Comparison of ENCODE assay signal across 4 cellular contexts in genomic region chr12:131636940-131637750, GRCh38.
A peak's percentile ranks its signal among the peaks of the same experiment; 100 is the strongest.
TF ChIP-seq lines count a peak whose summit lies in the region.

No MANE protein-coding gene starts in this region.

TF ChIP-seq in A549, 52 proteins besides CTCF, POLR2A, EP300 and RAD21:
- TF ChIP-seq, protein P1, sequence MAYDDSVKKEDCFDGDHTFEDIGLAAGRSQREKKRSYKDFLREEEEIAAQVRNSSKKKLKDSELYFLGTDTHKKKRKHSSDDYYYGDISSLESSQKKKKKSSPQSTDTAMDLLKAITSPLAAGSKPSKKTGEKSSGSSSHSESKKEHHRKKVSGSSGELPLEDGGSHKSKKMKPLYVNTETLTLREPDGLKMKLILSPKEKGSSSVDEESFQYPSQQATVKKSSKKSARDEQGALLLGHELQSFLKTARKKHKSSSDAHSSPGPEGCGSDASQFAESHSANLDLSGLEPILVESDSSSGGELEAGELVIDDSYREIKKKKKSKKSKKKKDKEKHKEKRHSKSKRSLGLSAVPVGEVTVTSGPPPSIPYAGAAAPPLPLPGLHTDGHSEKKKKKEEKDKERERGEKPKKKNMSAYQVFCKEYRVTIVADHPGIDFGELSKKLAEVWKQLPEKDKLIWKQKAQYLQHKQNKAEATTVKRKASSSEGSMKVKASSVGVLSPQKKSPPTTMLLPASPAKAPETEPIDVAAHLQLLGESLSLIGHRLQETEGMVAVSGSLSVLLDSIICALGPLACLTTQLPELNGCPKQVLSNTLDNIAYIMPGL (CRISPR knock-in tag; IDR thresholded peaks at IDR 0.05; ENCODE audit: borderline replicate concordance), result no peak
- TF ChIP-seq MAFK (IDR thresholded peaks at IDR 0.05; ENCODE audit: partially characterized antibody), result peak; percentile 60

TF ChIP-seq in IMR-90, 13 proteins besides CTCF, POLR2A, EP300 and RAD21:
- no peak for TF ChIP-seq USF2 (IDR thresholded peaks at IDR 0.05; ENCODE audit: low read depth, low read length)
- no peak for TF ChIP-seq RCOR1 (IDR thresholded peaks at IDR 0.05; ENCODE audit: insufficient replicate concordance, low read length)
- no peak for TF ChIP-seq FOS (IDR thresholded peaks at IDR 0.05; ENCODE audit: low read depth, low read length)
- no peak for TF ChIP-seq SMC3 (IDR thresholded peaks at IDR 0.05; ENCODE audit: low read depth, low read length)
- TF ChIP-seq MAFK (IDR thresholded peaks at IDR 0.05; ENCODE audit: low read depth, low read length), result peak; percentile 45
- no peak for TF ChIP-seq CHD1 (IDR thresholded peaks at IDR 0.05; ENCODE audit: low read depth, low read length)
- no peak for TF ChIP-seq CEBPB (IDR thresholded peaks at IDR 0.05; ENCODE audit: low read depth, low read length)
TF ChIP-seq in IMR-90: peak in this region for 1.

TF ChIP-seq in H1, 55 proteins besides CTCF, POLR2A, EP300 and RAD21:
- TF ChIP-seq GABPA (IDR thresholded peaks at IDR 0.05; ENCODE audit: borderline replicate concordance, insufficient read depth, low read length) (no peak), E2F6 (IDR thresholded peaks at IDR 0.05) (no peak), HDAC2 (IDR thresholded peaks at IDR 0.05; ENCODE audit: borderline replicate concordance in 1 of 2, low read depth in 2 of 2, low read length in 2 of 2) (no peak), CTBP2 (IDR thresholded peaks at IDR 0.05; ENCODE audit: borderline replicate concordance, insufficient read depth, insufficient read length, low read length) (no peak), HDAC6 (IDR thresholded peaks at IDR 0.05; ENCODE audit: low read depth, low read length) (no peak), RNF2 (IDR thresholded peaks at IDR 0.05; ENCODE audit: borderline replicate concordance, low read depth, low read length, missing control alignments, poor library complexity, severe bottlenecking) (no peak), RBBP5 (IDR thresholded peaks at IDR 0.05; ENCODE audit: borderline replicate concordance, low read depth, low read length) (no peak), CHD1 (IDR thresholded peaks at IDR 0.05; ENCODE audit: low read depth, low read length) (no peak), SIRT6 (IDR thresholded peaks at IDR 0.05; ENCODE audit: low read length) (no peak), SP2 (IDR thresholded peaks at IDR 0.05; ENCODE audit: low read length) (no peak), SRF (IDR thresholded peaks at IDR 0.05; ENCODE audit: low read depth, low read length) (no peak)

TF ChIP-seq in GM23338, 12 proteins besides CTCF, POLR2A, EP300 and RAD21:
- TF ChIP-seq ZNF114 (CRISPR knock-in tag; IDR thresholded peaks at IDR 0.05), result no peak
- no peak for TF ChIP-seq POLR2AphosphoS5 (IDR thresholded peaks at IDR 0.05; ENCODE audit: low read depth)
- no peak for TF ChIP-seq EZH2 (IDR thresholded peaks at IDR 0.05; ENCODE audit: low read depth, unreplicated experiment)
- no peak for TF ChIP-seq CREB1 (CRISPR knock-in tag; IDR thresholded peaks at IDR 0.05; ENCODE audit: low read depth)
- TF ChIP-seq ZNF331 (CRISPR knock-in tag; IDR thresholded peaks at IDR 0.05; ENCODE audit: low read depth), result no peak
- TF ChIP-seq NANOG (IDR thresholded peaks at IDR 0.05; ENCODE audit: borderline replicate concordance), result no peak
- no peak for TF ChIP-seq EZH2phosphoT487 (IDR thresholded peaks at IDR 0.05; ENCODE audit: unreplicated experiment)
- TF ChIP-seq, protein P2, sequence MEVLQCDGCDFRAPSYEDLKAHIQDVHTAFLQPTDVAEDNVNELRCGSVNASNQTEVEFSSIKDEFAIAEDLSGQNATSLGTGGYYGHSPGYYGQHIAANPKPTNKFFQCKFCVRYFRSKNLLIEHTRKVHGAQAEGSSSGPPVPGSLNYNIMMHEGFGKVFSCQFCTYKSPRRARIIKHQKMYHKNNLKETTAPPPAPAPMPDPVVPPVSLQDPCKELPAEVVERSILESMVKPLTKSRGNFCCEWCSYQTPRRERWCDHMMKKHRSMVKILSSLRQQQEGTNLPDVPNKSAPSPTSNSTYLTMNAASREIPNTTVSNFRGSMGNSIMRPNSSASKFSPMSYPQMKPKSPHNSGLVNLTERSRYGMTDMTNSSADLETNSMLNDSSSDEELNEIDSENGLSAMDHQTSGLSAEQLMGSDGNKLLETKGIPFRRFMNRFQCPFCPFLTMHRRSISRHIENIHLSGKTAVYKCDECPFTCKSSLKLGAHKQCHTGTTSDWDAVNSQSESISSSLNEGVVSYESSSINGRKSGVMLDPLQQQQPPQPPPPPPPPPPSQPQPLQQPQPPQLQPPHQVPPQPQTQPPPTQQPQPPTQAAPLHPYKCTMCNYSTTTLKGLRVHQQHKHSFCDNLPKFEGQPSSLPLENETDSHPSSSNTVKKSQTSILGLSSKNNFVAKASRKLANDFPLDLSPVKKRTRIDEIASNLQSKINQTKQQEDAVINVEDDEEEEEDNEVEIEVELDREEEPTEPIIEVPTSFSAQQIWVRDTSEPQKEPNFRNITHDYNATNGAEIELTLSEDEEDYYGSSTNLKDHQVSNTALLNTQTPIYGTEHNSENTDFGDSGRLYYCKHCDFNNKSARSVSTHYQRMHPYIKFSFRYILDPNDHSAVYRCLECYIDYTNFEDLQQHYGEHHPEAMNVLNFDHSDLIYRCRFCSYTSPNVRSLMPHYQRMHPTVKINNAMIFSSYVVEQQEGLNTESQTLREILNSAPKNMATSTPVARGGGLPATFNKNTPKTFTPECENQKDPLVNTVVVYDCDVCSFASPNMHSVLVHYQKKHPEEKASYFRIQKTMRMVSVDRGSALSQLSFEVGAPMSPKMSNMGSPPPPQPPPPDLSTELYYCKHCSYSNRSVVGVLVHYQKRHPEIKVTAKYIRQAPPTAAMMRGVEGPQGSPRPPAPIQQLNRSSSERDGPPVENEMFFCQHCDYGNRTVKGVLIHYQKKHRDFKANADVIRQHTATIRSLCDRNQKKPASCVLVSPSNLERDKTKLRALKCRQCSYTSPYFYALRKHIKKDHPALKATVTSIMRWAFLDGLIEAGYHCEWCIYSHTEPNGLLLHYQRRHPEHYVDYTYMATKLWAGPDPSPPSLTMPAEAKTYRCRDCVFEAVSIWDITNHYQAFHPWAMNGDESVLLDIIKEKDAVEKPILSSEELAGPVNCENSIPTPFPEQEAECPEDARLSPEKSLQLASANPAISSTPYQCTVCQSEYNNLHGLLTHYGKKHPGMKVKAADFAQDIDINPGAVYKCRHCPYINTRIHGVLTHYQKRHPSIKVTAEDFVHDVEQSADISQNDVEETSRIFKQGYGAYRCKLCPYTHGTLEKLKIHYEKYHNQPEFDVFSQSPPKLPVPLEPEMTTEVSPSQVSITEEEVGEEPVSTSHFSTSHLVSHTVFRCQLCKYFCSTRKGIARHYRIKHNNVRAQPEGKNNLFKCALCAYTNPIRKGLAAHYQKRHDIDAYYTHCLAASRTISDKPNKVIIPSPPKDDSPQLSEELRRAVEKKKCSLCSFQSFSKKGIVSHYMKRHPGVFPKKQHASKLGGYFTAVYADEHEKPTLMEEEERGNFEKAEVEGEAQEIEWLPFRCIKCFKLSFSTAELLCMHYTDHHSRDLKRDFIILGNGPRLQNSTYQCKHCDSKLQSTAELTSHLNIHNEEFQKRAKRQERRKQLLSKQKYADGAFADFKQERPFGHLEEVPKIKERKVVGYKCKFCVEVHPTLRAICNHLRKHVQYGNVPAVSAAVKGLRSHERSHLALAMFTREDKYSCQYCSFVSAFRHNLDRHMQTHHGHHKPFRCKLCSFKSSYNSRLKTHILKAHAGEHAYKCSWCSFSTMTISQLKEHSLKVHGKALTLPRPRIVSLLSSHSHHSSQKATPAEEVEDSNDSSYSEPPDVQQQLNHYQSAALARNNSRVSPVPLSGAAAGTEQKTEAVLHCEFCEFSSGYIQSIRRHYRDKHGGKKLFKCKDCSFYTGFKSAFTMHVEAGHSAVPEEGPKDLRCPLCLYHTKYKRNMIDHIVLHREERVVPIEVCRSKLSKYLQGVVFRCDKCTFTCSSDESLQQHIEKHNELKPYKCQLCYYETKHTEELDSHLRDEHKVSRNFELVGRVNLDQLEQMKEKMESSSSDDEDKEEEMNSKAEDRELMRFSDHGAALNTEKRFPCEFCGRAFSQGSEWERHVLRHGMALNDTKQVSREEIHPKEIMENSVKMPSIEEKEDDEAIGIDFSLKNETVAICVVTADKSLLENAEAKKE (CRISPR knock-in tag; IDR thresholded peaks at IDR 0.05), result no peak
- TF ChIP-seq JUNB (IDR thresholded peaks at IDR 0.05; ENCODE audit: unreplicated experiment), result no peak
- no peak for TF ChIP-seq ETS1 (IDR thresholded peaks at IDR 0.05)
- TF ChIP-seq STAT1 (IDR thresholded peaks at IDR 0.05; ENCODE audit: unreplicated experiment), result no peak
- TF ChIP-seq, protein P3, sequence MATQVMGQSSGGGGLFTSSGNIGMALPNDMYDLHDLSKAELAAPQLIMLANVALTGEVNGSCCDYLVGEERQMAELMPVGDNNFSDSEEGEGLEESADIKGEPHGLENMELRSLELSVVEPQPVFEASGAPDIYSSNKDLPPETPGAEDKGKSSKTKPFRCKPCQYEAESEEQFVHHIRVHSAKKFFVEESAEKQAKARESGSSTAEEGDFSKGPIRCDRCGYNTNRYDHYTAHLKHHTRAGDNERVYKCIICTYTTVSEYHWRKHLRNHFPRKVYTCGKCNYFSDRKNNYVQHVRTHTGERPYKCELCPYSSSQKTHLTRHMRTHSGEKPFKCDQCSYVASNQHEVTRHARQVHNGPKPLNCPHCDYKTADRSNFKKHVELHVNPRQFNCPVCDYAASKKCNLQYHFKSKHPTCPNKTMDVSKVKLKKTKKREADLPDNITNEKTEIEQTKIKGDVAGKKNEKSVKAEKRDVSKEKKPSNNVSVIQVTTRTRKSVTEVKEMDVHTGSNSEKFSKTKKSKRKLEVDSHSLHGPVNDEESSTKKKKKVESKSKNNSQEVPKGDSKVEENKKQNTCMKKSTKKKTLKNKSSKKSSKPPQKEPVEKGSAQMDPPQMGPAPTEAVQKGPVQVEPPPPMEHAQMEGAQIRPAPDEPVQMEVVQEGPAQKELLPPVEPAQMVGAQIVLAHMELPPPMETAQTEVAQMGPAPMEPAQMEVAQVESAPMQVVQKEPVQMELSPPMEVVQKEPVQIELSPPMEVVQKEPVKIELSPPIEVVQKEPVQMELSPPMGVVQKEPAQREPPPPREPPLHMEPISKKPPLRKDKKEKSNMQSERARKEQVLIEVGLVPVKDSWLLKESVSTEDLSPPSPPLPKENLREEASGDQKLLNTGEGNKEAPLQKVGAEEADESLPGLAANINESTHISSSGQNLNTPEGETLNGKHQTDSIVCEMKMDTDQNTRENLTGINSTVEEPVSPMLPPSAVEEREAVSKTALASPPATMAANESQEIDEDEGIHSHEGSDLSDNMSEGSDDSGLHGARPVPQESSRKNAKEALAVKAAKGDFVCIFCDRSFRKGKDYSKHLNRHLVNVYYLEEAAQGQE (IDR thresholded peaks at IDR 0.05; ENCODE audit: unreplicated experiment), result no peak
